ENCODE assay signal across 19 cellular contexts in genomic region chr1:221227872-221228337, GRCh38.
DNase-seq lines count a peak whose midpoint lies in the region; ATAC-seq, FAIRE-seq and TF ChIP-seq lines count a peak whose summit lies in the region.
"Had no signal": no experiment of that assay in that cellular context is flagged by ENCODE, and none has a peak within 500 bp of the region (broad histone marks: within the 10 kb centered on the region; RNA-seq: fewer than 3 reads in every experiment).

No MANE protein-coding gene starts in this region.

- no peak overlapping the region for H3K27ac ChIP-seq in HEK293 (ENCODE audit: extremely low read depth, low read depth, low read length)
- H3K27ac ChIP-seq: cardiac muscle cell, epithelial cell of prostate, foreskin keratinocyte, prostate gland, WERI-Rb-1 had no signal

- TF ChIP-seq CTCF in HEK293 (tag by site-specific recombination; IDR thresholded peaks at IDR 0.05) = no peak
- TF ChIP-seq CTCF in WTC11 (IDR thresholded peaks at IDR 0.05) = no peak
- no peak for TF ChIP-seq CTCF in omental fat pad (IDR thresholded peaks at IDR 0.05)

- H3K4me1 Mint-ChIP-seq in activated naive CD8-positive, alpha-beta T cell treated with anti-CD3 and anti-CD28 coated beads, Interleukin-2, amount 50 U/mL, for 24 hours = peaks cover 8% of the 10 kb centered on the region
- H3K4me1 Mint-ChIP-seq in activated naive CD8-positive, alpha-beta T cell treated with anti-CD3 and anti-CD28 coated beads for 36 hours = peaks cover 12% of the 10 kb centered on the region
- peaks cover 19% of the 10 kb centered on the region for H3K4me1 Mint-ChIP-seq in WTC11
- H3K4me1 Mint-ChIP-seq: CD4-positive, alpha-beta memory T cell had no signal

- DNase-seq in activated naive CD8-positive, alpha-beta T cell treated with anti-CD3 and anti-CD28 coated beads, Interleukin-2, amount 50 U/mL, for 24 hours = no peak
- DNase-seq in activated naive CD8-positive, alpha-beta T cell treated with anti-CD3 and anti-CD28 coated beads for 36 hours = no peak
- DNase-seq in WTC11 (ENCODE audit: low spot score) (no peak), omental fat pad (ENCODE audit: low spot score) (no peak), frontal cortex (ENCODE audit: low spot score in 2 of 2) (no peak)
- DNase-seq: activated effector memory CD4-positive, alpha-beta T cell treated with anti-CD3 and anti-CD28 coated beads, Interleukin-2, amount 50 U/mL, for 16 hours; CD4-positive, alpha-beta memory T cell; dermis blood vessel endothelial cell; foreskin keratinocyte; KBM-7; midbrain; WERI-Rb-1 had no signal

- peak; percentile 49 for ATAC-seq in activated naive CD8-positive, alpha-beta T cell treated with anti-CD3 and anti-CD28 coated beads, Interleukin-2, amount 50 U/mL, for 24 hours
- ATAC-seq in WTC11 (peak; percentile 13; the same call in 1 of the 2 replicates), omental fat pad (ENCODE audit: low FRiP score) (peak; percentile 48), HG02885 (IDR thresholded peaks at IDR 0.05; ENCODE audit: poor library complexity, unreplicated experiment) (no peak), GM18502 (IDR thresholded peaks at IDR 0.05; ENCODE audit: poor library complexity, unreplicated experiment) (no peak)
- ATAC-seq: foreskin keratinocyte had no signal

- CTCF ChIA-PET in HEK293 (lab: Yijun Ruan, JAX) (interaction anchor here (1.1 kb wide), 1 partner anchor 36 kb away, joined by 3 read pairs; no protein-coding TSS in a partner anchor), WTC11 (lab: Charles Lee) (no interaction called here)

- peaks cover 23% of the 10 kb centered on the region for H3K9me3 Mint-ChIP-seq in activated naive CD8-positive, alpha-beta T cell treated with anti-CD3 and anti-CD28 coated beads, Interleukin-2, amount 50 U/mL, for 24 hours
- peaks cover 14% of the 10 kb centered on the region for H3K9me3 Mint-ChIP-seq in activated naive CD8-positive, alpha-beta T cell treated with anti-CD3 and anti-CD28 coated beads for 36 hours
- H3K9me3 Mint-ChIP-seq in WTC11 = peaks cover 26% of the 10 kb centered on the region

- POLR2A ChIA-PET in HEK293 (lab: Yijun Ruan, JAX) = no interaction called here
- POLR2A ChIA-PET in WTC11 (lab: Charles Lee) = no interaction called here

- H3K27me3 Mint-ChIP-seq in activated naive CD8-positive, alpha-beta T cell treated with anti-CD3 and anti-CD28 coated beads, Interleukin-2, amount 50 U/mL, for 24 hours = peaks cover 4% of the 10 kb centered on the region
- H3K27me3 Mint-ChIP-seq in activated naive CD8-positive, alpha-beta T cell treated with anti-CD3 and anti-CD28 coated beads for 36 hours = peaks cover 3% of the 10 kb centered on the region
- H3K27me3 Mint-ChIP-seq in WTC11 (ENCODE audit: low read depth) = peaks cover 30% of the 10 kb centered on the region

- H3K4me1 ChIP-seq in HEK293 (ENCODE audit: control insufficient read depth, insufficient read depth, low read length) = peaks cover 4% of the 10 kb centered on the region
- H3K4me1 ChIP-seq: foreskin keratinocyte, prostate gland had no signal

- H3K36me3 ChIP-seq in HEK293 (ENCODE audit: control insufficient read depth in 2 of 2, insufficient read depth in 1 of 2, low read length in 2 of 2) = no peaks in the 10 kb centered on the region
- H3K36me3 ChIP-seq: cardiac muscle cell, prostate gland, WERI-Rb-1 had no signal

- no peak overlapping the region for H3K27ac Mint-ChIP-seq in activated naive CD8-positive, alpha-beta T cell treated with anti-CD3 and anti-CD28 coated beads, Interleukin-2, amount 50 U/mL, for 24 hours
- no peak overlapping the region for H3K27ac Mint-ChIP-seq in activated naive CD8-positive, alpha-beta T cell treated with anti-CD3 and anti-CD28 coated beads for 36 hours
- H3K27ac Mint-ChIP-seq in WTC11 = no peak overlapping the region
- H3K27ac Mint-ChIP-seq: CD4-positive, alpha-beta memory T cell; nephron had no signal

- H3K4me3 ChIP-seq in HEK293 (ENCODE audit: low read depth, low read length) = no peak overlapping the region
- H3K4me3 ChIP-seq: cardiac muscle cell, prostate gland had no signal

- H3K9me3 ChIP-seq in HEK293 (ENCODE audit: control insufficient read depth, insufficient read depth, low read depth, low read length) = no peaks in the 10 kb centered on the region
- H3K9me3 ChIP-seq: prostate gland had no signal

- H3K4me3 Mint-ChIP-seq in activated naive CD8-positive, alpha-beta T cell treated with anti-CD3 and anti-CD28 coated beads, Interleukin-2, amount 50 U/mL, for 24 hours = no peak overlapping the region
- H3K4me3 Mint-ChIP-seq in activated naive CD8-positive, alpha-beta T cell treated with anti-CD3 and anti-CD28 coated beads for 36 hours = no peak overlapping the region
- no peak overlapping the region for H3K4me3 Mint-ChIP-seq in WTC11
- H3K4me3 Mint-ChIP-seq: CD4-positive, alpha-beta memory T cell; nephron had no signal

- no peak for FAIRE-seq in frontal cortex (lab: Jason Lieb, UNC)

- H3K36me3 Mint-ChIP-seq in activated naive CD8-positive, alpha-beta T cell treated with anti-CD3 and anti-CD28 coated beads, Interleukin-2, amount 50 U/mL, for 24 hours (ENCODE audit: low read depth) = no peaks in the 10 kb centered on the region
- no peaks in the 10 kb centered on the region for H3K36me3 Mint-ChIP-seq in activated naive CD8-positive, alpha-beta T cell treated with anti-CD3 and anti-CD28 coated beads for 36 hours
- H3K36me3 Mint-ChIP-seq in WTC11 = peaks cover 14% of the 10 kb centered on the region
- H3K36me3 Mint-ChIP-seq: CD4-positive, alpha-beta memory T cell had no signal

TF ChIP-seq in HEK293, 187 proteins besides CTCF, POLR2A, EP300 and RAD21 (continues in another document):
- TF ChIP-seq ELK4 (IDR thresholded peaks at IDR 0.05; ENCODE audit: borderline replicate concordance, low read depth, low read length) (no peak), ZNF169 (tag by site-specific recombination; IDR thresholded peaks at IDR 0.05) (no peak), ZFP37 (tag by site-specific recombination; IDR thresholded peaks at IDR 0.05) (no peak), ZNF391 (tag by site-specific recombination; IDR thresholded peaks at IDR 0.05; ENCODE audit: borderline replicate concordance, low read depth) (no peak), ZNF571 (tag by site-specific recombination; IDR thresholded peaks at IDR 0.05) (no peak), ZNF561 (tag by site-specific recombination; IDR thresholded peaks at IDR 0.05; ENCODE audit: borderline replicate concordance) (no peak), EGR2 (tag by site-specific recombination; IDR thresholded peaks at IDR 0.05; ENCODE audit: low read depth) (0 out of 2 replicates have a peak, but pooled peaks have one; percentile 22), ZBTB21 (tag by site-specific recombination; IDR thresholded peaks at IDR 0.05) (no peak), ZNF416 (tag by site-specific recombination; IDR thresholded peaks at IDR 0.05) (no peak), ZIC2 (tag by site-specific recombination; IDR thresholded peaks at IDR 0.05) (0 out of 2 replicates have a peak, but pooled peaks have one; percentile 6), ZNF311 (tag by site-specific recombination; IDR thresholded peaks at IDR 0.05; ENCODE audit: borderline replicate concordance) (no peak), IKZF3 (tag by site-specific recombination; IDR thresholded peaks at IDR 0.05) (no peak), ZFHX2 (tag by site-specific recombination; conservative IDR thresholded peaks at IDR 0.05) (0 out of 2 replicates have a peak, but pooled peaks have one; percentile 13), ZNF624 (tag by site-specific recombination; IDR thresholded peaks at IDR 0.05) (no peak)

TF ChIP-seq in WTC11, 78 proteins besides CTCF, POLR2A, EP300 and RAD21 (continues in another document):
- TF ChIP-seq SP1 (CRISPR knock-in tag; conservative IDR thresholded peaks at IDR 0.05) (no peak), ZNF423 (CRISPR knock-in tag; IDR thresholded peaks at IDR 0.05) (0 out of 2 replicates have a peak, but pooled peaks have one; percentile 42), CREM (CRISPR knock-in tag; IDR thresholded peaks at IDR 0.05) (no peak)
- TF ChIP-seq, protein P1, sequence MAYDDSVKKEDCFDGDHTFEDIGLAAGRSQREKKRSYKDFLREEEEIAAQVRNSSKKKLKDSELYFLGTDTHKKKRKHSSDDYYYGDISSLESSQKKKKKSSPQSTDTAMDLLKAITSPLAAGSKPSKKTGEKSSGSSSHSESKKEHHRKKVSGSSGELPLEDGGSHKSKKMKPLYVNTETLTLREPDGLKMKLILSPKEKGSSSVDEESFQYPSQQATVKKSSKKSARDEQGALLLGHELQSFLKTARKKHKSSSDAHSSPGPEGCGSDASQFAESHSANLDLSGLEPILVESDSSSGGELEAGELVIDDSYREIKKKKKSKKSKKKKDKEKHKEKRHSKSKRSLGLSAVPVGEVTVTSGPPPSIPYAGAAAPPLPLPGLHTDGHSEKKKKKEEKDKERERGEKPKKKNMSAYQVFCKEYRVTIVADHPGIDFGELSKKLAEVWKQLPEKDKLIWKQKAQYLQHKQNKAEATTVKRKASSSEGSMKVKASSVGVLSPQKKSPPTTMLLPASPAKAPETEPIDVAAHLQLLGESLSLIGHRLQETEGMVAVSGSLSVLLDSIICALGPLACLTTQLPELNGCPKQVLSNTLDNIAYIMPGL (CRISPR knock-in tag; IDR thresholded peaks at IDR 0.05) = no peak

Comparison
In these comparisons a context has a peak if more than half of its experiments do, and no peak if none do; other contexts are left out.
1. ATAC-seq: peak in activated naive CD8-positive, alpha-beta T cell treated with anti-CD3 and anti-CD28 coated beads, Interleukin-2, amount 50 U/mL, for 24 hours (single experiment), WTC11 (single experiment) and omental fat pad (single experiment); none in HG02885 (single experiment) and GM18502 (single experiment).